8 cellular contexts compared by ENCODE assay signal in the genomic region with DNA sequence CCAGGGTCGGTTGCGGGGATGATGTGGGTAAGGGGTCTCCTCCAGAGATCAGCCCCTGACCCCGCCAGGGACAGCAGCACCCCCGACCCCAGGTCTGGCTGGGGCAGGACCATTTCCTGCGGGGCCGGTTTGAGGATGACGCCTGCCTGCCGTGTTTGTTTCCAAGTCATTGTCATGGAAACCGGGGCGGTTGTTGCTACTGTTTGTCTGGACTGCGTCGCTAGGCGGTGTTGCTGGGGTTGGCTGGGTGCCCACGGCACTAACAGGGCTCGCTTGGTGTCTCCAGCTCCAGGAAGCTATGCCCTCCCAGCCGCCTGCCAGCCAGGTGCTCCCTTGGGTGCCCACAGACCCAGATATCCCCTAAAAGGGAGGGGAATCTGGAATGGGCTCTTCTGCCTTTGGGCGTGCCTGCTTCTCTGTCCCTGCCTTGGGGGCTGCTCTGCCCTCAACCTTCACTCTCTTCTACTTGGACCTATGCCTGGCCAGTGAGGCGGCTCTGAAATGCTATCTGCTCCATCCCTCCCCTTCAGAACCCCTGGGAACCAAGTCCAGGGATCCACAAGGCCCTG.
A peak's percentile ranks its signal among the peaks of the same experiment; 100 is the strongest.
DNase-seq lines count a peak whose midpoint lies in the region; ATAC-seq and FAIRE-seq lines count a peak whose summit lies in the region.

No MANE protein-coding gene starts in this region.

- DNase-seq in GM18507 (ENCODE audit: extremely low spot score, insufficient read length, low read depth) = peak; percentile 90
- peak; percentile 96 for DNase-seq in NCI-H345 (lab: John Stamatoyannopoulos, UW)
- DNase-seq in activated CD4-positive, alpha-beta T cell treated with anti-CD3 and anti-CD28 coated beads for 24 hours (ENCODE audit: low read depth in 2 of 2) = peak; percentile 83
- DNase-seq in cerebellar cortex (ENCODE audit: low spot score) = peak; percentile 78
- peak; percentile 94 for DNase-seq in kidney glomerular epithelial cell (lab: John Stamatoyannopoulos, UW)
- DNase-seq in stimulated activated CD4-positive, alpha-beta T cell treated with anti-CD3 and anti-CD28 coated beads, Interleukin-15, amount 100 ng/mL, for 48 hours (ENCODE audit: low read depth in 2 of 2) = peak; percentile 87 to 90

- ATAC-seq in HG03196 (IDR thresholded peaks at IDR 0.05; ENCODE audit: unreplicated experiment) (peak; percentile 49), GM21576 (IDR thresholded peaks at IDR 0.05; ENCODE audit: unreplicated experiment) (no peak)

- peak; percentile 96 for FAIRE-seq in GM18507 (lab: Jason Lieb, UNC)
